In the genomic region with DNA sequence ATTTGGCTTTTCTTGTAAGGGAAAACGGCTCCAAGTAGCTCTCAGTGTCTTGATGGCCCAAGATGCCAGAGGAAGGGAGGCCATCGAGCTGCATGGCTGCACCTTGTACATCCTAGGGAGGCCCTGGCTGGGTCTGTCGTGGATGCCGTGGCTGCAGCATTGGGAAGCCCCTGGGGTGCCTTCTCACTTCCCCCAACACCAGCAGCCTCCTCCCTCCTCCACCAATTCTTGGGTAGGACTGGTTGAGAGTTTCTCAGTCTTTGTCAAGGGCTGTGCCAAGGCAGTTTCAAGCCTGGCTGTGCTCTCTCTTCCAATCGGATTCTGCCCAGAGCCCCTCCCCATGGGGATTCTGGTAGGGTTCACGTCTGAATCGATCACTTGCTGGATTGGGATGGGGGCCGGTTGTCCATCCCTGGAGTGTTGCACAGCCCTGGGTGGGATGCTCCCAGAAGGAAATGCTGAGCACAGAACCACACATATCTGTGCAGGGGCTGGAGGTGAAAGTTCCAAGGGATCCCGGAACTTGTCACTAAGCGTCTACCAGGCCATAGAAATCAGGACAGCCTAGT, we compare ENCODE assay signal across 25 cellular contexts. TPM values are rescaled to one million over a fixed set of nuclear protein-coding genes. Genes with fewer than 3 reads are reported as not detected.
DNase-seq lines count a peak whose midpoint lies in the region; ATAC-seq, FAIRE-seq and TF ChIP-seq lines count a peak whose summit lies in the region.
"Had no signal": no experiment of that assay in that cellular context is flagged by ENCODE, and none has a peak within 500 bp of the region (broad histone marks: within the 10 kb centered on the region; RNA-seq: fewer than 3 reads in every experiment).

No MANE protein-coding gene starts in this region.

- H3K9me3 ChIP-seq in HepG2 (ENCODE audit: low read length) (no peaks in the 10 kb centered on the region), subcutaneous abdominal adipose tissue (ENCODE audit: control insufficient read depth in 5 of 5, low read length in 5 of 5) (no peaks in the 10 kb centered on the region)
- H3K9me3 ChIP-seq: adrenal gland, thyroid gland had no signal

- peak overlapping the region in 2 of 3 experiments; percentile 27 to 67; a peak in 2 of 6 replicates for H3K4me3 ChIP-seq in HepG2 (replicated peaks in 1 of 3; ENCODE audit: insufficient read depth in 1 of 3, low read depth in 2 of 3, low read length in 3 of 3)
- peak overlapping the region in 1 of 5 donors; percentile 25 for H3K4me3 ChIP-seq in subcutaneous abdominal adipose tissue (ENCODE audit: low read depth in 1 of 5, low read length in 5 of 5)
- H3K4me3 ChIP-seq: adrenal gland, cardiac muscle cell, dorsolateral prefrontal cortex, thyroid gland had no signal

- DNase-seq in GM12891 (ENCODE audit: insufficient read length, low spot score): no peak
- DNase-seq in activated T-helper 2 cell treated with anti-CD3 and anti-CD28 coated beads, Interferon-gamma antibody, Interleukin-2, Interleukin-4, amounts not matched to agents 10 μg/mL and 5 μg/mL and 100 μg/mL, durations not matched to agents 14 hours and 24 hours and 36 hours (ENCODE audit: low spot score): no peak
- no peak for DNase-seq in HepG2 (ENCODE audit: low spot score)
- DNase-seq in activated CD8-positive, alpha-beta T cell treated with anti-CD3 and anti-CD28 coated beads for 36 hours: no peak
- no peak for DNase-seq in foreskin melanocyte
- no peak for DNase-seq in hippocampal formation (lab: John Stamatoyannopoulos, UW)
- DNase-seq: activated CD8-positive, alpha-beta memory T cell treated with anti-CD3 and anti-CD28 coated beads, Interleukin-2, amount 50 U/mL, for 4 hours; activated gamma-delta T cell; DMS79 treated with DMSO at 0.1 percent for 48 hours; dorsolateral prefrontal cortex; foreskin keratinocyte; hypothalamus; naive thymus-derived CD4-positive, alpha-beta T cell; NCI-H1105 treated with DMSO at 0.1 percent for 48 hours; NCI-H524 treated with DMSO at 0.1 percent for 48 hours; RPMI8226; SW 1271 had no signal

- no peaks in the 10 kb centered on the region for H3K79me2 ChIP-seq in HepG2 (ENCODE audit: insufficient read depth, low read length)

- no TSS peak for BruUV-seq in HepG2 (replicated peaks; lab: Mats Ljungman, UMichigan)

- H3K36me3 ChIP-seq in HepG2 (replicated peaks in 1 of 2; ENCODE audit: control insufficient read depth in 1 of 2, insufficient read depth in 2 of 2, low read length in 2 of 2) (no peaks in the 10 kb centered on the region), subcutaneous abdominal adipose tissue (ENCODE audit: control insufficient read depth in 5 of 5, insufficient read depth in 5 of 5, low read length in 5 of 5) (no peaks in the 10 kb centered on the region)
- H3K36me3 ChIP-seq: adrenal gland, cardiac muscle cell, thyroid gland had no signal

- POLR2A ChIA-PET in HepG2 (lab: Yijun Ruan, JAX): interaction anchor here (1.0 to 2.4 kb wide), 8 partner anchors 11 to 150 kb away, joined by 4 to 15 read pairs (median 5); a partner anchor contains a TSS
- POLR2A ChIA-PET in activated CD8-positive, alpha-beta T cell treated with anti-CD3 and anti-CD28 coated beads for 36 hours (lab: Charles Lee): interaction anchor here (2.5 kb wide), 1 partner anchor 9 kb away, joined by 8 read pairs; no protein-coding TSS in a partner anchor

- peak overlapping the region; percentile 54 for H3K27ac Mint-ChIP-seq in activated T-helper 2 cell treated with anti-CD3 and anti-CD28 coated beads, Interferon-gamma antibody, Interleukin-2, Interleukin-4, amounts not matched to agents 10 μg/mL and 5 μg/mL and 100 μg/mL, durations not matched to agents 14 hours and 24 hours and 36 hours
- no peak overlapping the region for H3K27ac Mint-ChIP-seq in activated CD8-positive, alpha-beta T cell treated with anti-CD3 and anti-CD28 coated beads for 36 hours
- H3K27ac Mint-ChIP-seq: stimulated activated memory B cell treated with anti-CD40 and anti-IgM and Interleukin-4, amounts not matched to agents 10 μg/mL and 1 μg/mL and 100 μg/mL, for 72 hours had no signal

- H3K27ac ChIP-seq in HepG2 (ENCODE audit: extremely low read length, insufficient read depth, low read length): peak overlapping the region; percentile 5
- H3K27ac ChIP-seq in subcutaneous abdominal adipose tissue (ENCODE audit: low read depth, low read length): peak overlapping the region; percentile 55
- H3K27ac ChIP-seq: cardiac muscle cell, dorsolateral prefrontal cortex, epithelial cell of prostate, foreskin keratinocyte had no signal

- no peak overlapping the region for H2AFZ ChIP-seq in HepG2 (ENCODE audit: low read length)

- H3K9ac ChIP-seq in HepG2 (ENCODE audit: insufficient read depth, low read depth, low read length) (no peak overlapping the region), subcutaneous abdominal adipose tissue (ENCODE audit: low read length in 5 of 5) (no peak overlapping the region)

- H3K4me3 Mint-ChIP-seq in activated T-helper 2 cell treated with anti-CD3 and anti-CD28 coated beads, Interferon-gamma antibody, Interleukin-2, Interleukin-4, amounts not matched to agents 10 μg/mL and 5 μg/mL and 100 μg/mL, durations not matched to agents 14 hours and 24 hours and 36 hours (ENCODE audit: low read depth): no peak overlapping the region
- no peak overlapping the region for H3K4me3 Mint-ChIP-seq in activated CD8-positive, alpha-beta T cell treated with anti-CD3 and anti-CD28 coated beads for 36 hours
- H3K4me3 Mint-ChIP-seq: stimulated activated memory B cell treated with anti-CD40 and anti-IgM and Interleukin-4, amounts not matched to agents 10 μg/mL and 1 μg/mL and 100 μg/mL, for 72 hours had no signal

- peaks cover 10% of the 10 kb centered on the region for H3K36me3 Mint-ChIP-seq in activated T-helper 2 cell treated with anti-CD3 and anti-CD28 coated beads, Interferon-gamma antibody, Interleukin-2, Interleukin-4, amounts not matched to agents 10 μg/mL and 5 μg/mL and 100 μg/mL, durations not matched to agents 14 hours and 24 hours and 36 hours (ENCODE audit: low read depth)
- no peaks in the 10 kb centered on the region for H3K36me3 Mint-ChIP-seq in activated CD8-positive, alpha-beta T cell treated with anti-CD3 and anti-CD28 coated beads for 36 hours (ENCODE audit: low read depth)

- ATAC-seq in HepG2: no peak; the same call in 2 of the 3 replicates
- no peak for ATAC-seq in activated CD8-positive, alpha-beta T cell treated with anti-CD3 and anti-CD28 coated beads for 36 hours
- ATAC-seq in HG03571 (IDR thresholded peaks at IDR 0.05; ENCODE audit: unreplicated experiment): no peak
- ATAC-seq: foreskin keratinocyte; naive thymus-derived CD4-positive, alpha-beta T cell; stimulated activated memory B cell treated with anti-CD40 and anti-IgM and Interleukin-4, amounts not matched to agents 10 μg/mL and 1 μg/mL and 100 μg/mL, for 72 hours had no signal

- H3K27me3 Mint-ChIP-seq in activated T-helper 2 cell treated with anti-CD3 and anti-CD28 coated beads, Interferon-gamma antibody, Interleukin-2, Interleukin-4, amounts not matched to agents 10 μg/mL and 5 μg/mL and 100 μg/mL, durations not matched to agents 14 hours and 24 hours and 36 hours (ENCODE audit: low read depth): no peaks in the 10 kb centered on the region
- H3K27me3 Mint-ChIP-seq in activated CD8-positive, alpha-beta T cell treated with anti-CD3 and anti-CD28 coated beads for 36 hours: no peaks in the 10 kb centered on the region

- TF ChIP-seq EP300 in HepG2 (IDR thresholded peaks at IDR 0.05; ENCODE audit: low read depth in 2 of 2, low read length in 2 of 2) (no peak), HepG2 (CRISPR knock-in tag; IDR thresholded peaks at IDR 0.05; ENCODE audit: borderline replicate concordance) (no peak)

- no peaks in the 10 kb centered on the region for H3K27me3 ChIP-seq in HepG2 (ENCODE audit: control insufficient read depth in 1 of 2, insufficient read depth in 2 of 2, low read length in 2 of 2)
- peaks cover 8 to 17% (median 11%) of the 10 kb centered on the region in 5 donors for H3K27me3 ChIP-seq in subcutaneous abdominal adipose tissue (ENCODE audit: control insufficient read depth in 5 of 5, insufficient read depth in 4 of 5, low read length in 5 of 5)
- H3K27me3 ChIP-seq: adrenal gland, cardiac muscle cell, dorsolateral prefrontal cortex, foreskin keratinocyte, thyroid gland had no signal

- in situ Hi-C loops in HepG2 (cut with HindIII; ENCODE audit: extremely low pct_ligation_motif_present, low pct_unique_long_range_greater_than_20kb): no loop called here

- WGBS in HepG2 (ENCODE audit: low lambda C conversion rate): 68% methylated on average over 5 of the region's 10 CpGs

- TF ChIP-seq POLR2A in GM12891 (IDR thresholded peaks at IDR 0.05; ENCODE audit: low read depth, low read length) (no peak), HepG2 (IDR thresholded peaks at IDR 0.05; ENCODE audit: insufficient read depth in 1 of 2, low read depth in 2 of 2, low read length in 2 of 2) (no peak)

- TF ChIP-seq RAD21 in HepG2 (CRISPR knock-in tag; IDR thresholded peaks at IDR 0.05): no peak

- H3K4me1 Mint-ChIP-seq in activated T-helper 2 cell treated with anti-CD3 and anti-CD28 coated beads, Interferon-gamma antibody, Interleukin-2, Interleukin-4, amounts not matched to agents 10 μg/mL and 5 μg/mL and 100 μg/mL, durations not matched to agents 14 hours and 24 hours and 36 hours (ENCODE audit: low read depth): peaks cover 51% of the 10 kb centered on the region
- H3K4me1 Mint-ChIP-seq in activated CD8-positive, alpha-beta T cell treated with anti-CD3 and anti-CD28 coated beads for 36 hours (ENCODE audit: low read depth): peaks cover 48% of the 10 kb centered on the region

- peak overlapping the region; percentile 91 for H3K4me2 ChIP-seq in HepG2 (ENCODE audit: low read depth, low read length)

- intact Hi-C loops in activated T-helper 2 cell treated with anti-CD3 and anti-CD28 coated beads, Interferon-gamma antibody, Interleukin-2, Interleukin-4, amounts not matched to agents 10 μg/mL and 5 μg/mL and 100 μg/mL, durations not matched to agents 14 hours and 24 hours and 36 hours (cut with micrococcal nuclease): loop anchor here (2.0 kb wide), 1 partner anchor 150 kb away; no protein-coding TSS in a partner anchor
- intact Hi-C loops in HepG2 (cut with micrococcal nuclease; ENCODE audit: unreplicated experiment): no loop called here
- intact Hi-C loops in activated CD8-positive, alpha-beta T cell treated with anti-CD3 and anti-CD28 coated beads for 36 hours (cut with micrococcal nuclease): no loop called here

- peak; percentile 41 for FAIRE-seq in GM12891 (lab: Jason Lieb, UNC)
- no peak for FAIRE-seq in HepG2 (lab: Jason Lieb, UNC)
- FAIRE-seq: islet of Langerhans had no signal

- H3K4me1 ChIP-seq in HepG2 (ENCODE audit: insufficient read depth, low read length) (peaks cover 48% of the 10 kb centered on the region), subcutaneous abdominal adipose tissue (ENCODE audit: control insufficient read depth in 5 of 5, insufficient read depth in 5 of 5, low read length in 5 of 5) (peaks cover 3 to 55% (median 44%) of the 10 kb centered on the region in 5 donors)

- no peaks in the 10 kb centered on the region for H3K9me3 Mint-ChIP-seq in activated T-helper 2 cell treated with anti-CD3 and anti-CD28 coated beads, Interferon-gamma antibody, Interleukin-2, Interleukin-4, amounts not matched to agents 10 μg/mL and 5 μg/mL and 100 μg/mL, durations not matched to agents 14 hours and 24 hours and 36 hours
- no peaks in the 10 kb centered on the region for H3K9me3 Mint-ChIP-seq in activated CD8-positive, alpha-beta T cell treated with anti-CD3 and anti-CD28 coated beads for 36 hours

- TF ChIP-seq CTCF in HepG2 (CRISPR knock-in tag; IDR thresholded peaks at IDR 0.05): no peak
- no peak for TF ChIP-seq CTCF in activated CD8-positive, alpha-beta T cell treated with anti-CD3 and anti-CD28 coated beads for 36 hours (IDR thresholded peaks at IDR 0.05)

- CTCF ChIA-PET in HepG2 (lab: Yijun Ruan, JAX; ENCODE audit: low intra/inter-chr PET ratio, low total read pairs): no interaction called here
- CTCF ChIA-PET in activated CD8-positive, alpha-beta T cell treated with anti-CD3 and anti-CD28 coated beads for 36 hours (lab: Charles Lee): interaction anchor here (1.4 to 6.2 kb wide), 5 partner anchors 9 to 177 kb away, joined by 4 to 35 read pairs (median 6); no protein-coding TSS in a partner anchor

- H4K20me1 ChIP-seq in HepG2 (ENCODE audit: insufficient read depth, low read length): no peaks in the 10 kb centered on the region

RNA-seq across cellular contexts. Expression of a gene that starts 14.0 kb away (rescaled TPM):
- polyA plus RNA-seq in GM12891 (2012; ENCODE audit: low read depth, missing spikeins): 0.55 TPM
- total RNA-seq in activated T-helper 2 cell treated with anti-CD3 and anti-CD28 coated beads, Interferon-gamma antibody, Interleukin-2, Interleukin-4, amounts not matched to agents 10 μg/mL and 5 μg/mL and 100 μg/mL, durations not matched to agents 14 hours and 24 hours and 36 hours: 7.1 and 7.5 TPM in 2 replicates
- 5.0 and 7.1 TPM in 2 replicates for total RNA-seq in HepG2 (2016; rRNA removed; fragmentation: Illumina TruSeq; extraction: Trizol)
- 2.4 and 2.5 TPM in 2 replicates for total RNA-seq in HepG2 (2016; cell fraction: cytosol; rRNA removed; fragmentation: Illumina TruSeq; extraction: Trizol; ENCODE audit: low read depth)
- total RNA-seq in HepG2 (2016; cell fraction: insoluble cytoplasmic fraction; rRNA removed; fragmentation: Illumina TruSeq; extraction: Trizol): 5.2 and 5.8 TPM in 2 replicates
- 4.4 and 5.9 TPM in 2 replicates for total RNA-seq in HepG2 (2016; cell fraction: membrane; rRNA removed; fragmentation: Illumina TruSeq; extraction: Trizol)
- 4.3 and 4.4 TPM in 2 replicates for total RNA-seq in HepG2 (2016; cell fraction: nucleus; rRNA removed; fragmentation: Illumina TruSeq; extraction: Trizol)
- 8.0 and 10.9 TPM in 2 replicates for polyA plus RNA-seq in HepG2 (2011; rRNA removed)
- 8.1 and 8.5 TPM in 2 replicates for polyA plus RNA-seq in HepG2 (2011; cell fraction: cytosol; rRNA removed)
- 5.1 TPM in 2 replicates for polyA plus RNA-seq in HepG2 (2011; cell fraction: nucleus; rRNA removed)
- polyA plus RNA-seq in HepG2 (2012): 4.0 and 7.7 TPM in 2 replicates
- polyA plus RNA-seq in HepG2 (2016; cell fraction: cytosol; fragmentation: Illumina TruSeq; extraction: Trizol; ENCODE audit: low read depth): 1.9 and 2.2 TPM in 2 replicates
- 7.3 and 7.8 TPM in 2 replicates for polyA plus RNA-seq in HepG2 (2016; cell fraction: insoluble cytoplasmic fraction; fragmentation: Illumina TruSeq; extraction: Trizol; ENCODE audit: low read depth)
- 3.9 and 4.2 TPM in 2 replicates for polyA plus RNA-seq in HepG2 (2016; cell fraction: membrane; fragmentation: Illumina TruSeq; extraction: Trizol; ENCODE audit: low read depth)
- 3.9 and 4.4 TPM in 2 replicates for polyA plus RNA-seq in HepG2 (2016; cell fraction: nucleus; fragmentation: Illumina TruSeq; extraction: Trizol; ENCODE audit: insufficient read depth, low read depth)
- 9.2 and 17.1 TPM in 2 replicates for polyA minus RNA-seq in HepG2 (2011; rRNA and poly(A)+ RNA removed; ENCODE audit: low replicate concordance)
- 3.6 and 6.4 TPM in 2 replicates for polyA minus RNA-seq in HepG2 (2011; cell fraction: cytosol; rRNA and poly(A)+ RNA removed)
- polyA minus RNA-seq in HepG2 (2011; cell fraction: nucleus; rRNA and poly(A)+ RNA removed): 3.1 and 4.2 TPM in 2 replicates
- 1 to 10 TPM; 1.1 to 1.5 TPM for total RNA-seq in activated CD8-positive, alpha-beta T cell treated with anti-CD3 and anti-CD28 coated beads for 36 hours

RNA-seq across cellular contexts. Expression of a gene that starts 44.1 kb away (rescaled TPM):
- polyA plus RNA-seq in GM12891 (2012; ENCODE audit: low read depth, missing spikeins): 8.7 TPM
- 27.1 and 28.0 TPM in 2 replicates for total RNA-seq in activated T-helper 2 cell treated with anti-CD3 and anti-CD28 coated beads, Interferon-gamma antibody, Interleukin-2, Interleukin-4, amounts not matched to agents 10 μg/mL and 5 μg/mL and 100 μg/mL, durations not matched to agents 14 hours and 24 hours and 36 hours
- 6.3 and 9.3 TPM in 2 replicates for total RNA-seq in HepG2 (2016; rRNA removed; fragmentation: Illumina TruSeq; extraction: Trizol)
- total RNA-seq in HepG2 (2016; cell fraction: cytosol; rRNA removed; fragmentation: Illumina TruSeq; extraction: Trizol; ENCODE audit: low read depth): 0.79 and 0.81 TPM in 2 replicates
- total RNA-seq in HepG2 (2016; cell fraction: insoluble cytoplasmic fraction; rRNA removed; fragmentation: Illumina TruSeq; extraction: Trizol): 5.4 and 9.4 TPM in 2 replicates
- 2.5 TPM in 2 replicates for total RNA-seq in HepG2 (2016; cell fraction: membrane; rRNA removed; fragmentation: Illumina TruSeq; extraction: Trizol)
- total RNA-seq in HepG2 (2016; cell fraction: nucleus; rRNA removed; fragmentation: Illumina TruSeq; extraction: Trizol): 10.0 and 12.1 TPM in 2 replicates
- 14.1 and 21.5 TPM in 2 replicates for polyA plus RNA-seq in HepG2 (2011; rRNA removed)
- polyA plus RNA-seq in HepG2 (2011; cell fraction: cytosol; rRNA removed): 13.3 and 14.5 TPM in 2 replicates
- polyA plus RNA-seq in HepG2 (2011; cell fraction: nucleus; rRNA removed): 26.3 and 26.5 TPM in 2 replicates
- 10.8 and 11.1 TPM in 2 replicates for polyA plus RNA-seq in HepG2 (2012)
- 0.36 TPM in 2 replicates for polyA plus RNA-seq in HepG2 (2016; cell fraction: cytosol; fragmentation: Illumina TruSeq; extraction: Trizol; ENCODE audit: low read depth)
- 4.2 and 4.6 TPM in 2 replicates for polyA plus RNA-seq in HepG2 (2016; cell fraction: insoluble cytoplasmic fraction; fragmentation: Illumina TruSeq; extraction: Trizol; ENCODE audit: low read depth)
- polyA plus RNA-seq in HepG2 (2016; cell fraction: membrane; fragmentation: Illumina TruSeq; extraction: Trizol; ENCODE audit: low read depth): 0.93 and 0.94 TPM in 2 replicates
- 15.4 and 16.8 TPM in 2 replicates for polyA plus RNA-seq in HepG2 (2016; cell fraction: nucleus; fragmentation: Illumina TruSeq; extraction: Trizol; ENCODE audit: insufficient read depth, low read depth)
- polyA minus RNA-seq in HepG2 (2011; rRNA and poly(A)+ RNA removed; ENCODE audit: low replicate concordance): 2.9 and 31.0 TPM in 2 replicates
- 14.3 and 18.7 TPM in 2 replicates for polyA minus RNA-seq in HepG2 (2011; cell fraction: cytosol; rRNA and poly(A)+ RNA removed)
- 7.9 and 11.3 TPM in 2 replicates for polyA minus RNA-seq in HepG2 (2011; cell fraction: nucleus; rRNA and poly(A)+ RNA removed)
- total RNA-seq in activated CD8-positive, alpha-beta T cell treated with anti-CD3 and anti-CD28 coated beads for 36 hours: 1 to 10 TPM; 7.5 to 7.8 TPM
